ENCODE assay signal across 9 cellular contexts in the genomic region with DNA sequence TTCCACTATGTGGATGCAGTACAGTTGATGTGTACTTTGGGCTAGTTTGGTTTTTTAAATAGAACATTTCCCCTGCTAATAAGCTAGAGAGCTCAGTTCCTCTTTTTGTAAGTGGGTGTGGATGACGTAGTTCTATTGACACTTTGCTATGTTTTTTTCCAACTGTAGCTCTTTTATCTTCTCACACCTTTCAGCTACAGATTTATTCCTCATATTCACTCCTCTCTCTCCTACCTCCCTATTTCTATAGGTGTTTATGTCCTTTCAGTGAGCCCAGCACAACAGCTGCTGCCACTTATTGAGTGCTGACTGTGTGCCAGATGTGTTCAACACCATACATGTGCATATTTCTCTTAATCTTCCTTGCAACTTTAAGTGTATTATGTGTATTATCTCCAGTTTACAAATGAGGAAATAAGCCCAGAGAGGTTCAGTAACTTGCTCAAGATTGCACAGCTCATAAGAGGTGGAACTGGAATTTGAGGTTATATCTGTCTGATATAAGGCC.
DNase-seq lines count a peak whose midpoint lies in the region; ATAC-seq and TF ChIP-seq lines count a peak whose summit lies in the region.
"Had no signal": no experiment of that assay in that cellular context is flagged by ENCODE, and none has a peak within 500 bp of the region (broad histone marks: within the 10 kb centered on the region; RNA-seq: fewer than 3 reads in every experiment).

No MANE protein-coding gene starts in this region.

- TF ChIP-seq CTCF in NB4 (IDR thresholded peaks at IDR 0.05; ENCODE audit: low read depth, low read length) (no peak), mammary epithelial cell (conservative IDR thresholded peaks at IDR 0.05 in 1 of 2, IDR thresholded peaks at IDR 0.05 in 1 of 2; ENCODE audit: extremely low read depth in 1 of 2, insufficient read depth in 1 of 2, low read depth in 1 of 2, low read length in 2 of 2) (no peak)

- H2AFZ ChIP-seq in mammary epithelial cell (ENCODE audit: low read depth, low read length) (no peak overlapping the region), mesenchymal stem cell (ENCODE audit: low read depth, low read length) (no peak overlapping the region)

- H3K4me3 ChIP-seq in NB4 (ENCODE audit: low read depth, low read length) = no peak overlapping the region
- no peak overlapping the region for H3K4me3 ChIP-seq in mammary epithelial cell (replicated peaks in 1 of 3; ENCODE audit: insufficient read depth in 1 of 3, low read depth in 2 of 3, low read length in 3 of 3)
- H3K4me3 ChIP-seq in mesenchymal stem cell (ENCODE audit: insufficient read depth in 1 of 2, low read depth in 1 of 2, low read length in 2 of 2) = no peak overlapping the region
- H3K4me3 ChIP-seq: adrenal gland had no signal

- no peak overlapping the region for H3K4ac ChIP-seq in mesenchymal stem cell (ENCODE audit: low read depth in 1 of 2, low read length in 2 of 2)

- H2BK5ac ChIP-seq in mesenchymal stem cell (ENCODE audit: low read depth, low read length, poor library complexity, severe bottlenecking) = no peak overlapping the region

- no peak overlapping the region for H4K8ac ChIP-seq in mesenchymal stem cell (ENCODE audit: low read length)

- H3K18ac ChIP-seq in mesenchymal stem cell (ENCODE audit: low read depth in 1 of 2, low read length in 2 of 2) = no peak overlapping the region

- no peak overlapping the region for H3K23ac ChIP-seq in mesenchymal stem cell (ENCODE audit: low read length in 2 of 2)

- intact Hi-C loops in sciatic nerve (cut with DNase I) (no loop called here), mammary epithelial cell (cut with micrococcal nuclease) (no loop called here)

- WGBS in mammary epithelial cell (ENCODE audit: low coverage, missing lambda C conversion rate) = 100% methylated on average over 1 of the region's 1 CpG
- no CpG with 5 or more reads among the region's 1 CpG for WGBS in mesenchymal stem cell

- no peak overlapping the region for H3K27ac ChIP-seq in mammary epithelial cell (ENCODE audit: insufficient read depth, low read depth, low read length)
- no peak overlapping the region for H3K27ac ChIP-seq in mesenchymal stem cell (ENCODE audit: low read length, poor library complexity, severe bottlenecking)

- no peaks in the 10 kb centered on the region for H3K36me3 ChIP-seq in mammary epithelial cell (ENCODE audit: insufficient read depth, low read length)
- H3K36me3 ChIP-seq in mesenchymal stem cell (ENCODE audit: control insufficient read depth in 1 of 2, insufficient read depth in 2 of 2, low read depth in 1 of 2, low read length in 2 of 2) = no peaks in the 10 kb centered on the region
- H3K36me3 ChIP-seq: adrenal gland had no signal

- no peak for TF ChIP-seq POLR2A in NB4 (IDR thresholded peaks at IDR 0.05; ENCODE audit: extremely low read depth, insufficient read length)

- DNase-seq in NB4 (ENCODE audit: low read depth) (peak; percentile 46), sciatic nerve (ENCODE audit: low spot score) (no peak), mammary epithelial cell (no peak), COLO668 (lab: John Stamatoyannopoulos, UW; ENCODE audit: unreplicated experiment) (no peak), RKO (ENCODE audit: low spot score) (no peak), mesenchymal stem cell (no peak)

- no peak overlapping the region for H2BK120ac ChIP-seq in mesenchymal stem cell (ENCODE audit: low read depth, low read length)

- H3K4me1 ChIP-seq in mammary epithelial cell (ENCODE audit: insufficient read depth, low read length) (no peaks in the 10 kb centered on the region), mesenchymal stem cell (ENCODE audit: control insufficient read depth, insufficient read depth, low read depth, low read length) (peaks cover 4% of the 10 kb centered on the region)

- no peak overlapping the region for H4K91ac ChIP-seq in mesenchymal stem cell (ENCODE audit: low read length)

- H2BK15ac ChIP-seq in mesenchymal stem cell (ENCODE audit: low read depth, poor library complexity, severe bottlenecking) = no peak overlapping the region

- no peaks in the 10 kb centered on the region for H3K27me3 ChIP-seq in mammary epithelial cell (ENCODE audit: insufficient read depth, low read length)
- peaks cover 0 to 14% of the 10 kb centered on the region in 2 experiments for H3K27me3 ChIP-seq in mesenchymal stem cell (ENCODE audit: control insufficient read depth in 1 of 2, insufficient read depth in 1 of 2, low read length in 2 of 2)
- H3K27me3 ChIP-seq: adrenal gland had no signal

- H3K4me2 ChIP-seq in mammary epithelial cell (ENCODE audit: insufficient read depth, low read depth, low read length) (no peak overlapping the region), mesenchymal stem cell (ENCODE audit: low read length, poor library complexity, severe bottlenecking) (no peak overlapping the region)

- no peaks in the 10 kb centered on the region for H4K20me1 ChIP-seq in mammary epithelial cell (ENCODE audit: insufficient read depth, low read length)

- no peak overlapping the region for H3K9ac ChIP-seq in mammary epithelial cell (ENCODE audit: insufficient read depth, low read length)
- H3K9ac ChIP-seq in mesenchymal stem cell (ENCODE audit: low read length) = no peak overlapping the region

- no peak overlapping the region for H2AK5ac ChIP-seq in mesenchymal stem cell (ENCODE audit: low read length, severe bottlenecking)

- dilution Hi-C loops in mammary epithelial cell (cut with HindIII; ENCODE audit: low sequenced_read_pairs) = no loop called here

- in situ Hi-C loops in mammary epithelial cell (cut with MboI; ENCODE audit: low sequenced_read_pairs in 2 of 2) = no loop called here

- no peaks in the 10 kb centered on the region for H3K79me2 ChIP-seq in mammary epithelial cell (ENCODE audit: insufficient read depth, low read length)

- BruUV-seq in mammary epithelial cell (replicated peaks; lab: Mats Ljungman, UMichigan) = no TSS peak

- H3K14ac ChIP-seq in mesenchymal stem cell (ENCODE audit: low read length in 2 of 2) = no peak overlapping the region

- CTCF ChIA-PET in mammary epithelial cell (lab: Charles Lee; ENCODE audit: low non-redundant PET) = no interaction called here

- H2BK12ac ChIP-seq in mesenchymal stem cell (ENCODE audit: low read length in 2 of 2) = no peak overlapping the region

- ATAC-seq in GM19025 (IDR thresholded peaks at IDR 0.05; ENCODE audit: low read depth, unreplicated experiment) = peak; percentile 98
- ATAC-seq in HG02840 (IDR thresholded peaks at IDR 0.05; ENCODE audit: low FRiP score, unreplicated experiment) = peak; percentile 99
- peak; percentile 44 for ATAC-seq in sciatic nerve

- H3K9me3 ChIP-seq in mammary epithelial cell (replicated peaks; ENCODE audit: insufficient read depth, low read length) (no peaks in the 10 kb centered on the region), mesenchymal stem cell (ENCODE audit: control insufficient read depth, low read length) (peaks cover 18% of the 10 kb centered on the region)
- H3K9me3 ChIP-seq: adrenal gland had no signal

- no peaks in the 10 kb centered on the region for H3K79me1 ChIP-seq in mesenchymal stem cell (replicated peaks; ENCODE audit: low read length, poor library complexity, severe bottlenecking)

Comparison
In these comparisons a context has a peak if more than half of its experiments do, and no peak if none do; other contexts are left out.
1. ATAC-seq: peak in every context shown above with its lines; median percentile 99 in HG02840; 98 in GM19025; 44 in sciatic nerve.